Comparison of ENCODE assay signal across 23 cellular contexts in the genomic region with DNA sequence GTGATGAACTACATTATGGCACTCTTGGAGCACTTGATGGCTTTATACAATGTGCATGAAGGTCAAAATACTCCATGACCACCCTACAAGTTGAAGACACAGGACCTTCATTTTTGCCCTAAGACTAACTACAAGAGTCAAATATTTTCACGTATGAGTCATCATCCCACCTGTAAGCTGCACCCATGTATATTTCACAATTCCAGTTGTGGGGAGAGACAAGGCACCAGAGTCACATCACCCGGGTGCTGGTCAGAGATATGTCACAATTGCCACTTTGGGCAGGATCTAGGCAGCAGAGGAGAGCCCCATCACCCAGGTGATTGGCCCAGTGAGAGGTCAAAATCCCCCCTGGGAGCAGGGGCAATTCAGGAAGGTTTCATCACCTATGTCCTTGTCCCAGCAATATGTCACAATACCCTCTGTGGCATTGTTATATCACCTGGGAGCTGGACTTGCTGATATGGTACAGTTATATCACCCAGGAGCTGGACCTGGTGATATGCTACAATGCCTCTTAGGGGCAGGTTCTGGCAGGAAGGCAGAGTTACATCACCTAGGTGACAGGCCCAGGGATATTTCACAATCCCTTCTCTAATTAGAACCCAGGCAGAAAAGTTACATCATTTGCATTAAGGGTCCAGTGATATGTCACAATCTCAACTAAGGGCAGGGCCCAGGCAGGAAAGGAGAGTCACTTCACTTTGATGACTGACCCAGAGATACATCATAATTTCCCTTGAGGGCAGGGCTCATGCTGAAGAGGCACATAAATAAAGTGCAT.
"Had no signal": no experiment of that assay in that cellular context is flagged by ENCODE, and none has a peak within 500 bp of the region (broad histone marks: within the 10 kb centered on the region; RNA-seq: fewer than 3 reads in every experiment).

No MANE protein-coding gene starts in this region.

- H3K4me1 Mint-ChIP-seq: activated CD4-positive, alpha-beta memory T cell treated with anti-CD3 and anti-CD28 coated beads, Interleukin-2, amount 10 ng/mL, durations not matched to agents 7 days and 5 days; activated CD4-positive, alpha-beta T cell treated with anti-CD3 and anti-CD28 coated beads, Interleukin-2, amount 10 ng/mL, durations not matched to agents 24 days and 14 days; activated naive CD8-positive, alpha-beta T cell treated with anti-CD3 and anti-CD28 coated beads, Interleukin-2, amount 50 U/mL, for 24 hours; naive B cell; stimulated activated naive B cell treated with anti-CD40 and anti-IgM and Interleukin-4, amounts not matched to agents 10 μg/mL and 1 μg/mL and 100 μg/mL, for 72 hours had no signal

- H3K9me3 ChIP-seq: body of pancreas, esophagus squamous epithelium, gastrocnemius medialis, sigmoid colon, testis had no signal

- H3K27me3 Mint-ChIP-seq: activated CD4-positive, alpha-beta memory T cell treated with anti-CD3 and anti-CD28 coated beads, Interleukin-2, amount 10 ng/mL, durations not matched to agents 7 days and 5 days; activated CD4-positive, alpha-beta T cell treated with anti-CD3 and anti-CD28 coated beads, Interleukin-2, amount 10 ng/mL, durations not matched to agents 24 days and 14 days; activated naive CD8-positive, alpha-beta T cell treated with anti-CD3 and anti-CD28 coated beads, Interleukin-2, amount 50 U/mL, for 24 hours; naive B cell; stimulated activated naive B cell treated with anti-CD40 and anti-IgM and Interleukin-4, amounts not matched to agents 10 μg/mL and 1 μg/mL and 100 μg/mL, for 72 hours had no signal

- H3K4me1 ChIP-seq: body of pancreas, gastrocnemius medialis, sigmoid colon, testis had no signal

- H3K36me3 ChIP-seq: esophagus squamous epithelium, gastrocnemius medialis, sigmoid colon had no signal

- H3K4me3 Mint-ChIP-seq: activated CD4-positive, alpha-beta memory T cell treated with anti-CD3 and anti-CD28 coated beads, Interleukin-2, amount 10 ng/mL, durations not matched to agents 7 days and 5 days; activated CD4-positive, alpha-beta T cell treated with anti-CD3 and anti-CD28 coated beads, Interleukin-2, amount 10 ng/mL, durations not matched to agents 24 days and 14 days; activated naive CD4-positive, alpha-beta T cell treated with anti-CD3 and anti-CD28 coated beads for 36 hours; activated naive CD8-positive, alpha-beta T cell treated with anti-CD3 and anti-CD28 coated beads, Interleukin-2, amount 50 U/mL, for 24 hours; activated T-cell treated with anti-CD3 and anti-CD28 coated beads, Interleukin-2, amount 50 U/mL, for 72 hours; naive B cell; stimulated activated naive B cell treated with anti-CD40 and anti-IgM and Interleukin-4, amounts not matched to agents 10 μg/mL and 1 μg/mL and 100 μg/mL, for 72 hours had no signal

- H3K27ac Mint-ChIP-seq: activated CD4-positive, alpha-beta memory T cell treated with anti-CD3 and anti-CD28 coated beads, Interleukin-2, amount 10 ng/mL, durations not matched to agents 7 days and 5 days; activated CD4-positive, alpha-beta T cell treated with anti-CD3 and anti-CD28 coated beads, Interleukin-2, amount 10 ng/mL, durations not matched to agents 24 days and 14 days; activated naive CD4-positive, alpha-beta T cell treated with anti-CD3 and anti-CD28 coated beads for 36 hours; activated naive CD8-positive, alpha-beta T cell treated with anti-CD3 and anti-CD28 coated beads, Interleukin-2, amount 50 U/mL, for 24 hours; activated T-cell treated with anti-CD3 and anti-CD28 coated beads, Interleukin-2, amount 50 U/mL, for 72 hours; stimulated activated naive B cell treated with anti-CD40 and anti-IgM and Interleukin-4, amounts not matched to agents 10 μg/mL and 1 μg/mL and 100 μg/mL, for 72 hours had no signal

- H3K4me3 ChIP-seq: body of pancreas, esophagus squamous epithelium, gastrocnemius medialis, sigmoid colon, testis had no signal

- H3K27ac ChIP-seq: body of pancreas, esophagus squamous epithelium, gastrocnemius medialis, sigmoid colon, testis, VCaP had no signal

- DNase-seq: activated CD4-positive, alpha-beta memory T cell treated with anti-CD3 and anti-CD28 coated beads, Interleukin-2, amount 10 ng/mL, durations not matched to agents 7 days and 5 days; activated CD4-positive, alpha-beta T cell treated with anti-CD3 and anti-CD28 coated beads, Interleukin-2, amount 10 ng/mL, durations not matched to agents 24 days and 14 days; activated effector memory CD4-positive, alpha-beta T cell treated with Interleukin-2 at 50 U/mL for 16 hours; activated naive CD4-positive, alpha-beta T cell treated with anti-CD3 and anti-CD28 coated beads for 36 hours; activated naive CD8-positive, alpha-beta T cell treated with anti-CD3 and anti-CD28 coated beads, Interleukin-2, amount 50 U/mL, for 24 hours; activated T-cell treated with anti-CD3 and anti-CD28 coated beads, Interleukin-2, amount 50 U/mL, for 72 hours; anterior cingulate cortex; body of pancreas; caudate nucleus; dermis blood vessel endothelial cell; effector CD8-positive, alpha-beta T cell; esophagus squamous epithelium; gastrocnemius medialis; hippocampal formation; naive B cell; occipital lobe; sigmoid colon; stimulated activated CD4-positive, alpha-beta T cell treated with anti-CD3 and anti-CD28 coated beads, Interleukin-2, amount 100 ng/mL, for 48 hours; stimulated activated CD8-positive, alpha-beta memory T cell treated with anti-CD3 and anti-CD28 coated beads, Interleukin-4, amount 100 ng/mL, for 48 hours; stimulated activated naive B cell treated with anti-CD40 and anti-IgM and Interleukin-4, amounts not matched to agents 10 μg/mL and 1 μg/mL and 100 μg/mL, for 72 hours; testis; trophoblast cell had no signal

- H3K27me3 ChIP-seq: body of pancreas, esophagus squamous epithelium, gastrocnemius medialis, sigmoid colon, testis had no signal

- H3K36me3 Mint-ChIP-seq: naive B cell; stimulated activated naive B cell treated with anti-CD40 and anti-IgM and Interleukin-4, amounts not matched to agents 10 μg/mL and 1 μg/mL and 100 μg/mL, for 72 hours had no signal
